ENCODE assay signal across 8 cellular contexts in genomic region chr4:127881565-127881869, GRCh38. TPM values are rescaled to one million over a fixed set of nuclear protein-coding genes. Genes with fewer than 3 reads are reported as not detected.
DNase-seq lines count a peak whose midpoint lies in the region; ATAC-seq and TF ChIP-seq lines count a peak whose summit lies in the region.

No MANE protein-coding gene starts in this region.

- H3K4me3 ChIP-seq in SU-DHL-6 (ENCODE audit: insufficient read depth, low read length, poor library complexity, severe bottlenecking) = peak overlapping the region; percentile 85
- H3K4me3 ChIP-seq in hepatocyte = peak overlapping the region; percentile 42

- H3F3A ChIP-seq in SU-DHL-6 (ENCODE audit: insufficient read depth) = no peaks in the 10 kb centered on the region

- 2% methylated on average over 7 of the region's 7 CpGs for WGBS in hepatocyte (ENCODE audit: low lambda C conversion rate, missing lambda C conversion rate)

- H3K27ac ChIP-seq in SU-DHL-6 (ENCODE audit: low read depth, low read length) (peak overlapping the region; percentile 88), hepatocyte (peak overlapping the region; percentile 21)

- no peaks in the 10 kb centered on the region for H3K27me3 ChIP-seq in SU-DHL-6 (ENCODE audit: low read length)
- H3K27me3 ChIP-seq in hepatocyte = no peaks in the 10 kb centered on the region

- peak; percentile 42 for ATAC-seq in GM18868 (IDR thresholded peaks at IDR 0.05; ENCODE audit: unreplicated experiment)
- ATAC-seq in HG02798 (IDR thresholded peaks at IDR 0.05; ENCODE audit: poor library complexity, unreplicated experiment) = peak; percentile 49
- peak; percentile 44 for ATAC-seq in stimulated activated naive CD8-positive, alpha-beta T cell treated with anti-CD3 and anti-CD28 coated beads, Interleukin-15, Interleukin-2, amounts not matched to agents 100 U/mL and 50 U/mL, for 24 hours

- H3K4me2 ChIP-seq in SU-DHL-6 (ENCODE audit: low read depth, low read length, poor library complexity, severe bottlenecking) = peak overlapping the region; percentile 77
- H3K4me2 ChIP-seq in hepatocyte = peak overlapping the region; percentile 87

- H3K9me2 ChIP-seq in SU-DHL-6 (replicated peaks; ENCODE audit: insufficient read depth, low read length) = no peaks in the 10 kb centered on the region
- H3K9me2 ChIP-seq in hepatocyte (replicated peaks; ENCODE audit: insufficient read depth) = no peaks in the 10 kb centered on the region

- H4K20me1 ChIP-seq in SU-DHL-6 (ENCODE audit: low read depth, low read length) (no peaks in the 10 kb centered on the region), hepatocyte (ENCODE audit: insufficient read depth, poor library complexity, severe bottlenecking) (no peaks in the 10 kb centered on the region)

- H3K36me3 ChIP-seq in SU-DHL-6 (ENCODE audit: low read length) (peaks cover 13% of the 10 kb centered on the region; the same call in 1 of the 2 replicates), hepatocyte (replicated peaks; ENCODE audit: insufficient read depth, low read depth) (no peaks in the 10 kb centered on the region)

- no peak for TF ChIP-seq CTCF in SU-DHL-6 (IDR thresholded peaks at IDR 0.05; ENCODE audit: insufficient read depth, low read length, poor library complexity, severe bottlenecking)
- TF ChIP-seq CTCF in hepatocyte (IDR thresholded peaks at IDR 0.05; ENCODE audit: poor library complexity) = no peak

- H3K79me2 ChIP-seq in SU-DHL-6 (ENCODE audit: insufficient read depth, low read length) (peaks cover 28% of the 10 kb centered on the region), hepatocyte (peaks cover 13% of the 10 kb centered on the region)

- DNase-seq in hepatocyte (ENCODE audit: low spot score) (no peak), mesenteric fat pad (ENCODE audit: low spot score) (no peak), D341Med (ENCODE audit: low spot score) (no peak)
- DNase-seq in stimulated activated naive CD8-positive, alpha-beta T cell treated with anti-CD3 and anti-CD28 coated beads, Interleukin-15, Interleukin-2, amounts not matched to agents 100 U/mL and 50 U/mL, for 24 hours = no peak
- DNase-seq in stimulated activated CD4-positive, alpha-beta T cell treated with anti-CD3 and anti-CD28 coated beads, Interleukin-4, amount 100 ng/mL, for 1 hour = no peak

- H3K9me3 ChIP-seq in SU-DHL-6 (ENCODE audit: insufficient read depth, low read length) (no peaks in the 10 kb centered on the region), hepatocyte (ENCODE audit: low read depth) (no peaks in the 10 kb centered on the region)

- peak overlapping the region; percentile 87 for H2AFZ ChIP-seq in SU-DHL-6 (ENCODE audit: low read depth, low read length, severe bottlenecking)
- H2AFZ ChIP-seq in hepatocyte = peak overlapping the region; percentile 80

- no peaks in the 10 kb centered on the region for H3K4me1 ChIP-seq in hepatocyte (ENCODE audit: insufficient read depth)

- H3K9ac ChIP-seq in SU-DHL-6 (ENCODE audit: low read length) = peak overlapping the region; percentile 94

RNA-seq across cellular contexts. Expression of gene PLK4, which starts 0.8 kb away (rescaled TPM):
- total RNA-seq in hepatocyte (5.3 and 5.7 TPM in 2 replicates), mesenteric fat pad (0.61 TPM)
- 3.3 and 5.4 TPM in 2 replicates for polyA plus RNA-seq in hepatocyte
